Comparison of ENCODE assay signal across 8 cellular contexts in genomic region chr19:6737873-6738725, GRCh38. TPM values are rescaled to one million over a fixed set of nuclear protein-coding genes. Genes with fewer than 3 reads are reported as not detected.
DNase-seq lines count a peak whose midpoint lies in the region; ATAC-seq and TF ChIP-seq lines count a peak whose summit lies in the region.

No MANE protein-coding gene starts in this region.

- no peaks in the 10 kb centered on the region for H3K27me3 Mint-ChIP-seq in naive thymus-derived CD8-positive, alpha-beta T cell
- H3K27me3 Mint-ChIP-seq in stimulated activated naive CD8-positive, alpha-beta T cell treated with anti-CD3 and anti-CD28 coated beads, Interleukin-15, amount 100 ng/mL, for 72 hours = no peaks in the 10 kb centered on the region

- H3K4me3 ChIP-seq in PC-9 (peak overlapping the region; percentile 45; the same call in 1 of the 2 replicates), esophagus squamous epithelium (peak overlapping the region in 3 of 4 donors; percentile 81 to 95 (median 92))

- peaks cover 19 to 48% (median 44%) of the 10 kb centered on the region in 4 donors for H3K4me1 Mint-ChIP-seq in naive thymus-derived CD8-positive, alpha-beta T cell
- H3K4me1 Mint-ChIP-seq in stimulated activated naive CD8-positive, alpha-beta T cell treated with anti-CD3 and anti-CD28 coated beads, Interleukin-15, amount 100 ng/mL, for 72 hours = peaks cover 41% of the 10 kb centered on the region

- TF ChIP-seq CTCF in PC-9 (conservative IDR thresholded peaks at IDR 0.05) (peak; percentile 72), esophagus squamous epithelium (IDR thresholded peaks at IDR 0.05) (peak; percentile 52 to 85 (median 73))

- H3K9me3 ChIP-seq in PC-9 (ENCODE audit: insufficient read depth, low read depth) (no peaks in the 10 kb centered on the region), esophagus squamous epithelium (no peaks in the 10 kb centered on the region)

- TF ChIP-seq POLR2A in esophagus squamous epithelium (IDR thresholded peaks at IDR 0.05) = no peak

- no peaks in the 10 kb centered on the region for H3K9me3 Mint-ChIP-seq in naive thymus-derived CD8-positive, alpha-beta T cell
- H3K9me3 Mint-ChIP-seq in stimulated activated naive CD8-positive, alpha-beta T cell treated with anti-CD3 and anti-CD28 coated beads, Interleukin-15, amount 100 ng/mL, for 72 hours = no peaks in the 10 kb centered on the region

- CTCF ChIA-PET in PC-9 (lab: Charles Lee) = interaction anchor here (0.5 to 1.1 kb wide), 5 partner anchors 63 to 929 kb away, joined by 3 to 7 read pairs (median 3); no protein-coding TSS in a partner anchor

- H3K4me3 Mint-ChIP-seq in naive thymus-derived CD8-positive, alpha-beta T cell = peak overlapping the region; percentile 89 to 100 (median 95)
- H3K4me3 Mint-ChIP-seq in stimulated activated naive CD8-positive, alpha-beta T cell treated with anti-CD3 and anti-CD28 coated beads, Interleukin-15, amount 100 ng/mL, for 72 hours = peak overlapping the region; percentile 77 to 98

- peaks cover 0 to 3% (median 0%) of the 10 kb centered on the region in 3 donors for H3K36me3 Mint-ChIP-seq in naive thymus-derived CD8-positive, alpha-beta T cell

- peak; percentile 89 for DNase-seq in EH (ENCODE audit: low read depth)
- DNase-seq in PC-9 = peak; percentile 52 to 65
- peak; percentile 79 for DNase-seq in activated T-cell treated with anti-CD3 and anti-CD28 coated beads, Interleukin-2, amount 50 U/mL, for 1 hour
- no peak for DNase-seq in esophagus squamous epithelium (lab: John Stamatoyannopoulos, UW)
- DNase-seq in naive thymus-derived CD8-positive, alpha-beta T cell = peak; percentile 51 to 87 (median 68)
- DNase-seq in stimulated activated naive CD8-positive, alpha-beta T cell treated with anti-CD3 and anti-CD28 coated beads, Interleukin-15, amount 100 ng/mL, for 72 hours = peak; percentile 84 to 89

- peak overlapping the region; percentile 72 for H3K4me2 ChIP-seq in PC-9

- H4K20me1 ChIP-seq in PC-9 (ENCODE audit: insufficient read depth) = 0 out of 2 replicates have a peak, but pooled peaks cover 5% of the 10 kb centered on the region

- intact Hi-C loops in PC-9 (cut with micrococcal nuclease; ENCODE audit: unreplicated experiment) = loop anchor here (1.0 to 5.0 kb wide), 4 partner anchors 29 to 611 kb away; partner anchors contain the start of genes CRB3 and SH2D3A
- intact Hi-C loops in esophagus squamous epithelium (cut with DNase I) = no loop called here

- H3K79me2 ChIP-seq in PC-9 (ENCODE audit: low read depth) = peaks cover 48% of the 10 kb centered on the region

- H3K36me3 ChIP-seq in PC-9 (ENCODE audit: low read depth) = no peaks in the 10 kb centered on the region
- H3K36me3 ChIP-seq in esophagus squamous epithelium = peaks cover 0 to 41% (median 6%) of the 10 kb centered on the region in 3 donors

- H3K9me2 ChIP-seq in PC-9 (ENCODE audit: insufficient read depth) = no peaks in the 10 kb centered on the region

- H3K27ac Mint-ChIP-seq in naive thymus-derived CD8-positive, alpha-beta T cell = peak overlapping the region; percentile 93 to 99 (median 97)
- peak overlapping the region; percentile 14 to 100 for H3K27ac Mint-ChIP-seq in stimulated activated naive CD8-positive, alpha-beta T cell treated with anti-CD3 and anti-CD28 coated beads, Interleukin-15, amount 100 ng/mL, for 72 hours

- 2 to 8% methylated on average over 7 to 10 of the region's 11 CpGs for WGBS in esophagus squamous epithelium, 2 donors

- peaks cover 43% of the 10 kb centered on the region for H3F3A ChIP-seq in PC-9 (ENCODE audit: insufficient read depth, low read depth)

- POLR2A ChIA-PET in PC-9 (lab: Charles Lee; ENCODE audit: unreplicated experiment) = interaction anchor here (0.7 to 1.8 kb wide), 4 partner anchors 10 to 215 kb away, joined by 3 to 8 read pairs (median 4); partner anchors contain the start of gene C3
- POLR2A ChIA-PET in naive thymus-derived CD8-positive, alpha-beta T cell (lab: Charles Lee) = interaction anchor here (0.5 to 5.7 kb wide), 24 partner anchors 9 to 452 kb away, joined by 3 to 81 read pairs (median 5); partner anchors contain the start of genes CLPP, DENND1C, SH2D3A and VAV1

- no peaks in the 10 kb centered on the region for H3K27me3 ChIP-seq in PC-9 (ENCODE audit: insufficient read depth, low read depth)
- H3K27me3 ChIP-seq in esophagus squamous epithelium = no peaks in the 10 kb centered on the region

- ATAC-seq in HG03521 (IDR thresholded peaks at IDR 0.05; ENCODE audit: unreplicated experiment) (peak; percentile 1), HG03520 (IDR thresholded peaks at IDR 0.05; ENCODE audit: unreplicated experiment) (no peak)
- peak in 1 of 2 donors; percentile 9 for ATAC-seq in naive thymus-derived CD8-positive, alpha-beta T cell
- ATAC-seq in stimulated activated naive CD8-positive, alpha-beta T cell treated with anti-CD3 and anti-CD28 coated beads, Interleukin-15, amount 100 ng/mL, for 72 hours = peak; percentile 50

- BruUV-seq in PC-9 (replicated peaks; lab: Mats Ljungman, UMichigan) = no TSS peak

- H3K27ac ChIP-seq in PC-9 (peak overlapping the region; percentile 52), esophagus squamous epithelium (peak overlapping the region; percentile 96 to 99 (median 98))

- H3K4me1 ChIP-seq in PC-9 (replicated peaks; ENCODE audit: insufficient read depth) (peaks cover 34% of the 10 kb centered on the region), esophagus squamous epithelium (peaks cover 30 to 68% (median 40%) of the 10 kb centered on the region in 3 donors)

- 0 out of 2 replicates have a peak overlapping the region, but pooled peaks have one; percentile 49 for H2AFZ ChIP-seq in PC-9

RNA-seq across cellular contexts. Expression of gene GPR108, which starts 0.7 kb away (rescaled TPM):
- total RNA-seq in PC-9 (2021) (58.3 and 66.8 TPM in 2 replicates), esophagus squamous epithelium (10 to 100 TPM; 45.7 to 72.8 (median 52.0) TPM)
- 10 to 100 TPM; 56.8 to 58.3 TPM for total RNA-seq in naive thymus-derived CD8-positive, alpha-beta T cell
- polyA plus RNA-seq in naive thymus-derived CD8-positive, alpha-beta T cell = 10 to 100 TPM; 51.0 to 77.1 (median 58.0) TPM

RNA-seq across cellular contexts. Expression of gene TRIP10, which starts 1.4 kb away (rescaled TPM):
- total RNA-seq in PC-9 (2021) (84.3 and 104 TPM in 2 replicates), esophagus squamous epithelium (100 to 1,000 TPM in 3 of 4 donors, 10 to 100 TPM in 1; 67.6 to 160 (median 117) TPM)
- total RNA-seq in naive thymus-derived CD8-positive, alpha-beta T cell = 1 to 10 TPM; 4.5 to 5.3 TPM
- 1 to 10 TPM in 1 of 3 donors, under 1 TPM in 2; 0.64 to 1.0 (median 0.97) TPM for polyA plus RNA-seq in naive thymus-derived CD8-positive, alpha-beta T cell

RNA-seq across cellular contexts. Expression of gene C3, which starts 17.6 kb away (rescaled TPM):
- 130 and 132 TPM in 2 replicates for total RNA-seq in PC-9 (2021)
- 100 to 1,000 TPM in 2 of 4 donors, 10 to 100 TPM in 2; 12.0 to 501 (median 189) TPM for total RNA-seq in esophagus squamous epithelium
- 1 to 10 TPM in 1 of 2 experiments, under 1 TPM in 1; 0.80 to 2.4 TPM for total RNA-seq in naive thymus-derived CD8-positive, alpha-beta T cell
- polyA plus RNA-seq in naive thymus-derived CD8-positive, alpha-beta T cell = not detected

RNA-seq across cellular contexts. Expression of gene SH2D3A, which starts 29.1 kb away (rescaled TPM):
- total RNA-seq in PC-9 (2021) (43.3 and 43.4 TPM in 2 replicates), esophagus squamous epithelium (10 to 100 TPM; 17.3 to 52.1 (median 40.6) TPM)
- 10 to 100 TPM; 45.8 to 46.5 TPM for total RNA-seq in naive thymus-derived CD8-positive, alpha-beta T cell
- 10 to 100 TPM; 23.0 to 47.3 (median 35.7) TPM for polyA plus RNA-seq in naive thymus-derived CD8-positive, alpha-beta T cell

RNA-seq across cellular contexts. Expression of gene VAV1, which starts 34.4 kb away (rescaled TPM):
- total RNA-seq in PC-9 (2021) (7.5 and 8.2 TPM in 2 replicates), esophagus squamous epithelium (1 to 10 TPM in 3 of 4 donors, under 1 TPM in 1; 0.83 to 7.6 (median 3.6) TPM)
- total RNA-seq in naive thymus-derived CD8-positive, alpha-beta T cell = 10 to 100 TPM; 79.5 to 85.0 TPM
- 10 to 100 TPM; 18.7 to 27.9 (median 19.9) TPM for polyA plus RNA-seq in naive thymus-derived CD8-positive, alpha-beta T cell

Comparison
In these comparisons a context has a peak if more than half of its experiments do, and no peak if none do; other contexts are left out.
1. RNA of gene TRIP10, which starts 1.4 kb away (total RNA-seq): 67.6 to 160 TPM in esophagus squamous epithelium and 84.3 to 104 TPM in PC-9; 4.5 to 5.3 TPM in naive thymus-derived CD8-positive, alpha-beta T cell; every median in the first group is over 10 times any median in the second.